ENCODE assay signal across 9 cellular contexts in the genomic region with DNA sequence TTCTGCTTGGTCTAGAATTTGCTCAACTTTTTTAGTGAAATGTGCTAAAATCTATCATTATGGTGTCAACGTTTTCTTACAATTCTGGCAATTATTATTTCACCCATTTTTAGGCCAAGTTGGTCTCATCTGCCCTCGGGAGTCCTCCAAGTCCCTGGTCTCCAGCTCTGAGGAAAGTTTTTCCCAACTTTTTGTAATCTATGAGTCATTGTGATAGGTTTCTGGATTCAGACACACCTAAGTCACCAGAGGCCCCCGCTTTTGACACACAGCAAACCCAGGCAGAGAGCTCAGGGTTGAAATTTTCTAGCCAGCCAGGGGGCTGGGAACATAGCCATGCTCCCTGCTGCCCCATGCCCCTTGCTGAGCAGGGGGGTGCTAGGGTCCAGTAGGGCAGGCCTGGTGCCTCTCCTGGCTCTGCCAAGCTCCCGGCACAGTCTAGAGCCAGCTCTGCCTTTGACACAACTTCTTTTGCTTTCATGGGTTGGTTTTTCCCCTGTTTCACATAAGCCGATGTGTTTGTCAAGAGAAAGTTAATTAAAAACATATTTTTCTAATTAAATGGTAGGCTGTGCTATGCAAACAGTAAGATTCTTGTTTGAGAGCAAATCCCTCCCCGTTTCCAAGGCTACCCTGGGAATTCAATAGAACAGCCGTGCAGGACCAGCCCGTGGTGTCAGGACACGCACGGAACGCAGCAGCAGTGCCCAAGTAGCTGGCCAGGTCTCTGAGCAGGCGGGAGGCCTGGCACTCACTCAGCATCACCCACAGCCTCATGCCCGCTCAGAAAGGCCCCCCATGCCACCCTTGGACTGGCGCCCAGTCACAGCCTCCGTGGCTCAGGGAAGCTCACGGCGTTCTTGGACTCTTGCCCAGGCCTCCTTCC. TPM values are rescaled to one million over a fixed set of nuclear protein-coding genes. Genes with fewer than 3 reads are reported as not detected.
DNase-seq lines count a peak whose midpoint lies in the region; ATAC-seq lines count a peak whose summit lies in the region.
"Had no signal": no experiment of that assay in that cellular context is flagged by ENCODE, and none has a peak within 500 bp of the region (broad histone marks: within the 10 kb centered on the region; RNA-seq: fewer than 3 reads in every experiment).

No MANE protein-coding gene starts in this region.

- DNase-seq in DMS79 treated with DMSO at 0.1 percent for 48 hours (lab: John Stamatoyannopoulos, UW) (peak; percentile 17), RPMI8226 (peak; percentile 60), fibroblast of the conjunctiva (ENCODE audit: low read depth) (peak; percentile 70), posterior vena cava (ENCODE audit: low spot score) (peak; percentile 75), GM19240 (ENCODE audit: insufficient read length, low spot score) (no peak), HuH-7 (ENCODE audit: low spot score) (no peak), activated T-cell treated with anti-CD3 and anti-CD28 coated beads for 4 hours (no peak)
- DNase-seq: activated T-cell treated with anti-CD3 and anti-CD28 coated beads, Interleukin-2, amount 50 U/mL, for 72 hours had no signal

- intact Hi-C loops in posterior vena cava (cut with DNase I) = no loop called here

- no peak for ATAC-seq in HG03039 (IDR thresholded peaks at IDR 0.05; ENCODE audit: unreplicated experiment)
- ATAC-seq: activated T-cell treated with anti-CD3 and anti-CD28 coated beads, Interleukin-2, amount 50 U/mL, for 72 hours had no signal

RNA-seq across cellular contexts. Expression of a gene that starts 25.5 kb away (rescaled TPM):
- total RNA-seq in posterior vena cava = 10 to 100 TPM; 39.7 to 62.7 TPM

Comparison
In these comparisons a context has a peak if more than half of its experiments do, and no peak if none do; other contexts are left out.
1. DNase-seq: peak in DMS79 treated with DMSO at 0.1 percent for 48 hours (single experiment), RPMI8226 (single experiment), fibroblast of the conjunctiva (single experiment) and posterior vena cava (single experiment); none in GM19240 (single experiment), HuH-7 (single experiment) and activated T-cell treated with anti-CD3 and anti-CD28 coated beads for 4 hours (single experiment).